In the genomic region with DNA sequence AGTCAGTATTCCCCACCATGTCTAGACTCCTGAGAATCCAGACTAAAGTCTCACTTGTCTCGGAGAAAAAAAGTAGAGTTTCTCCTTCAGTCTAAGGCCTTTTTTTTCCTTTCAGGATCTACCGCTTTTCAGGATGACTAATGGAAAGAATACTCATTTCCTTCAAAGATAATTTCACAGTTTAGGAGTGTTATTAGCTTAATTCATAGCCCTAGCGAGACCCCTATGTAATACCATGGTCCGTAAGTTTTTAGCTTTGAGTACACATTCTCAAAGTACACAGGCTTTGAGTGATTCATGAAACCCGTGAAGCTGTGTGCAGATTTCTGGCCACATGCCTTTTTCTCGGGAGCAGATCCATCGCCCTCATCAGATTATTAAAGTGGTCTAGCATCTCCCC, we compare ENCODE assay signal across 25 cellular contexts.
DNase-seq lines count a peak whose midpoint lies in the region; ATAC-seq, FAIRE-seq and TF ChIP-seq lines count a peak whose summit lies in the region.
"Had no signal": no experiment of that assay in that cellular context is flagged by ENCODE, and none has a peak within 500 bp of the region (broad histone marks: within the 10 kb centered on the region; RNA-seq: fewer than 3 reads in every experiment).

No MANE protein-coding gene starts in this region.

- no peak overlapping the region for H4K8ac ChIP-seq in mesenchymal stem cell (ENCODE audit: low read length)

- peak overlapping the region; percentile 11 for H3K27ac ChIP-seq in astrocyte (ENCODE audit: low read depth, low read length)
- H3K27ac ChIP-seq in mesenchymal stem cell (ENCODE audit: low read length, poor library complexity, severe bottlenecking), result no peak overlapping the region
- peak overlapping the region; percentile 76 for H3K27ac ChIP-seq in smooth muscle cell (ENCODE audit: low read depth)
- H3K27ac ChIP-seq: 22Rv1, SJCRH30 had no signal

- no peaks in the 10 kb centered on the region for H3K27me3 Mint-ChIP-seq in astrocyte (ENCODE audit: low read depth, unreplicated experiment)
- H3K27me3 Mint-ChIP-seq: B cell had no signal

- H3K9ac ChIP-seq in astrocyte (ENCODE audit: low read length) (peak overlapping the region; percentile 0), mesenchymal stem cell (ENCODE audit: low read length) (no peak overlapping the region), smooth muscle cell (ENCODE audit: low read depth) (no peak overlapping the region)

- DNase-seq in DMS 273 (lab: John Stamatoyannopoulos, UW; ENCODE audit: unreplicated experiment), result peak; percentile 57
- DNase-seq in DMS 273 treated with DMSO at 0.1 percent for 48 hours (lab: John Stamatoyannopoulos, UW), result no peak
- DNase-seq in astrocyte (ENCODE audit: low read depth), result peak; percentile 54
- no peak for DNase-seq in mesenchymal stem cell
- no peak for DNase-seq in smooth muscle cell (lab: John Stamatoyannopoulos, UW; ENCODE audit: unreplicated experiment)
- DNase-seq in stimulated activated CD4-positive, alpha-beta T cell treated with anti-CD3 and anti-CD28 coated beads, Interleukin-4, amount 100 ng/mL, for 24 hours, result no peak
- no peak for DNase-seq in kidney glomerular epithelial cell (lab: John Stamatoyannopoulos, UW)
- DNase-seq: DMS53, HCEC 1CT, Karpas-422, NCI-H1092, NCI-H1417 treated with DMSO at 0.1 percent for 48 hours, NCI-H187, NCI-H2081 treated with DMSO at 0.1 percent for 48 hours, NCI-H2171, NCI-H226, NCI-H510A treated with DMSO at 0.1 percent for 48 hours, SJCRH30 had no signal

- H3K27me3 ChIP-seq in astrocyte (ENCODE audit: insufficient read depth, low read length) (no peaks in the 10 kb centered on the region), mesenchymal stem cell (ENCODE audit: control insufficient read depth in 1 of 2, insufficient read depth in 1 of 2, low read length in 2 of 2) (no peaks in the 10 kb centered on the region), smooth muscle cell (ENCODE audit: low read depth) (no peaks in the 10 kb centered on the region)
- H3K27me3 ChIP-seq: SJCRH30 had no signal

- peak overlapping the region; percentile 21 for H2AK5ac ChIP-seq in mesenchymal stem cell (ENCODE audit: low read length, severe bottlenecking)

- no peak overlapping the region for H3K23ac ChIP-seq in mesenchymal stem cell (ENCODE audit: low read length in 2 of 2)

- peaks cover 6% of the 10 kb centered on the region for H3F3A ChIP-seq in smooth muscle cell (ENCODE audit: low read depth)

- no peak overlapping the region for H2BK15ac ChIP-seq in mesenchymal stem cell (ENCODE audit: low read depth, poor library complexity, severe bottlenecking)

- H3K4me2 ChIP-seq in astrocyte (ENCODE audit: low read length), result peak overlapping the region; percentile 32
- no peak overlapping the region for H3K4me2 ChIP-seq in mesenchymal stem cell (ENCODE audit: low read length, poor library complexity, severe bottlenecking)
- H3K4me2 ChIP-seq in smooth muscle cell, result peak overlapping the region; percentile 24

- H3K36me3 ChIP-seq in astrocyte (ENCODE audit: insufficient read depth, low read length), result no peaks in the 10 kb centered on the region
- H3K36me3 ChIP-seq in mesenchymal stem cell (ENCODE audit: control insufficient read depth in 1 of 2, insufficient read depth in 2 of 2, low read depth in 1 of 2, low read length in 2 of 2), result no peaks in the 10 kb centered on the region
- no peaks in the 10 kb centered on the region for H3K36me3 ChIP-seq in smooth muscle cell (ENCODE audit: low read depth)
- H3K36me3 ChIP-seq: SJCRH30 had no signal

- peaks cover 4% of the 10 kb centered on the region for H3K36me3 Mint-ChIP-seq in astrocyte (ENCODE audit: low read depth, unreplicated experiment)
- H3K36me3 Mint-ChIP-seq: CD14-positive monocyte had no signal

- H3K79me2 ChIP-seq in astrocyte (ENCODE audit: insufficient read depth, low read length), result peaks cover 51% of the 10 kb centered on the region
- H3K79me2 ChIP-seq in smooth muscle cell (ENCODE audit: low read depth), result peaks cover 29% of the 10 kb centered on the region

- peaks cover 25% of the 10 kb centered on the region for H3K4me1 Mint-ChIP-seq in astrocyte (ENCODE audit: low read depth, unreplicated experiment)

- H3K79me1 ChIP-seq in mesenchymal stem cell (replicated peaks; ENCODE audit: low read length, poor library complexity, severe bottlenecking), result no peaks in the 10 kb centered on the region

- H2BK120ac ChIP-seq in mesenchymal stem cell (ENCODE audit: low read depth, low read length), result no peak overlapping the region

- H3K4me1 ChIP-seq in astrocyte (ENCODE audit: insufficient read depth, low read length) (peaks cover 10% of the 10 kb centered on the region), mesenchymal stem cell (ENCODE audit: control insufficient read depth, insufficient read depth, low read depth, low read length) (peaks cover 7% of the 10 kb centered on the region), smooth muscle cell (ENCODE audit: low read depth) (peaks cover 8% of the 10 kb centered on the region)

- H2AFZ ChIP-seq in astrocyte (ENCODE audit: low read depth, low read length), result peak overlapping the region; percentile 2
- no peak overlapping the region for H2AFZ ChIP-seq in mesenchymal stem cell (ENCODE audit: low read depth, low read length)
- no peak overlapping the region for H2AFZ ChIP-seq in smooth muscle cell (ENCODE audit: low read depth)

- H3K27ac Mint-ChIP-seq in astrocyte (ENCODE audit: unreplicated experiment), result peak overlapping the region; percentile 41
- H3K27ac Mint-ChIP-seq: B cell, CD14-positive monocyte had no signal

- H4K20me1 ChIP-seq in astrocyte (ENCODE audit: insufficient read depth, low read length), result peaks cover 18% of the 10 kb centered on the region
- peaks cover 19% of the 10 kb centered on the region for H4K20me1 ChIP-seq in smooth muscle cell (ENCODE audit: low read depth)

- no peak overlapping the region for H4K91ac ChIP-seq in mesenchymal stem cell (ENCODE audit: low read length)

- H3K9me3 ChIP-seq in astrocyte (ENCODE audit: insufficient read depth, low read depth, low read length), result no peaks in the 10 kb centered on the region
- H3K9me3 ChIP-seq in mesenchymal stem cell (ENCODE audit: control insufficient read depth, low read length), result no peaks in the 10 kb centered on the region
- no peaks in the 10 kb centered on the region for H3K9me3 ChIP-seq in smooth muscle cell (replicated peaks; ENCODE audit: low read depth)
- H3K9me3 ChIP-seq: SJCRH30 had no signal

- no peak overlapping the region for H3K4me3 Mint-ChIP-seq in astrocyte (ENCODE audit: unreplicated experiment)
- H3K4me3 Mint-ChIP-seq: B cell, CD14-positive monocyte had no signal

- no peak overlapping the region for H2BK12ac ChIP-seq in mesenchymal stem cell (ENCODE audit: low read length in 2 of 2)

- H2BK5ac ChIP-seq in mesenchymal stem cell (ENCODE audit: low read depth, low read length, poor library complexity, severe bottlenecking), result no peak overlapping the region

- H3K4ac ChIP-seq in mesenchymal stem cell (ENCODE audit: low read depth in 1 of 2, low read length in 2 of 2), result no peak overlapping the region

- no peak for FAIRE-seq in astrocyte (lab: Jason Lieb, UNC)
- FAIRE-seq: G401.6, H1 had no signal

- no peak overlapping the region for H3K18ac ChIP-seq in mesenchymal stem cell (ENCODE audit: low read depth in 1 of 2, low read length in 2 of 2)

- H3K4me3 ChIP-seq in astrocyte (ENCODE audit: insufficient read depth, low read depth, low read length) (no peak overlapping the region), mesenchymal stem cell (ENCODE audit: insufficient read depth in 1 of 2, low read depth in 1 of 2, low read length in 2 of 2) (no peak overlapping the region), smooth muscle cell (no peak overlapping the region)
- H3K4me3 ChIP-seq: SJCRH30 had no signal

- no peaks in the 10 kb centered on the region for H3K9me3 Mint-ChIP-seq in astrocyte (ENCODE audit: unreplicated experiment)
- H3K9me3 Mint-ChIP-seq: CD14-positive monocyte had no signal

- H3K14ac ChIP-seq in mesenchymal stem cell (ENCODE audit: low read length in 2 of 2), result no peak overlapping the region

- WGBS in mesenchymal stem cell, result 93% methylated on average over 6 of the region's 7 CpGs
- 29% methylated on average over 7 of the region's 7 CpGs for WGBS in smooth muscle cell (ENCODE audit: low lambda C conversion rate)

- TF ChIP-seq CTCF in astrocyte (IDR thresholded peaks at IDR 0.05; ENCODE audit: insufficient read depth, low read depth, low read length) (no peak), smooth muscle cell (IDR thresholded peaks at IDR 0.05; ENCODE audit: borderline replicate concordance, insufficient read depth, poor library complexity, severe bottlenecking) (no peak)

- no peak for ATAC-seq in GM19035 (IDR thresholded peaks at IDR 0.05; ENCODE audit: unreplicated experiment)
- ATAC-seq: Right ventricle myocardium inferior had no signal

Comparison
In these comparisons a context has a peak if more than half of its experiments do, and no peak if none do; other contexts are left out.
1. DNase-seq: peak in DMS 273 (single experiment) and astrocyte (single experiment); none in DMS 273 treated with DMSO at 0.1 percent for 48 hours (single experiment), mesenchymal stem cell (single experiment), smooth muscle cell (single experiment), stimulated activated CD4-positive, alpha-beta T cell treated with anti-CD3 and anti-CD28 coated beads, Interleukin-4, amount 100 ng/mL, for 24 hours (single experiment) and kidney glomerular epithelial cell (single experiment).